In the genomic region with DNA sequence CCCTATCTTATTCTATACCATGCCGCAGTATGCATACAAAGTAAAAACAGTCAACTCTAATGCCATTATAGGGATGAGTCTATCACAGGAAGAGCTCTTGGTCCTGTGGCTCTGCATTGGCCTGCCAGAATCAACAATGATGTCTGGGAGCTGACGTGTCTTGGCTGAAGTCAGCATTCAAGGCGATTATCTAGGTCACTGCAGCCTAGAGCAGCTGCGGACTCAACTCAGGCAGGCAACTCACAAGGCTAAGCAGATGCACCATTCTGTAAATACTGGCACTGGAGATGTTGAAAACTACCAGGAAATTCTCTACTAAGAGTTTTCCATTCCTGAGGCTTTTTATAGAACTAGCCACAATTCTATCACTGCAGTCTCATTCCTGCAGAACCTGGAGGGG, we compare ENCODE assay signal across 9 cellular contexts. TPM values are rescaled to one million over a fixed set of nuclear protein-coding genes. Genes with fewer than 3 reads are reported as not detected.
A peak's percentile ranks its signal among the peaks of the same experiment; 100 is the strongest.
DNase-seq lines count a peak whose midpoint lies in the region; ATAC-seq, FAIRE-seq and TF ChIP-seq lines count a peak whose summit lies in the region.
"Had no signal": no experiment of that assay in that cellular context is flagged by ENCODE, and none has a peak within 500 bp of the region (broad histone marks: within the 10 kb centered on the region; RNA-seq: fewer than 3 reads in every experiment).

No MANE protein-coding gene starts in this region.

- H3K4me1 ChIP-seq in astrocyte (ENCODE audit: insufficient read depth, low read length) (peaks cover 27% of the 10 kb centered on the region), right cardiac atrium (ENCODE audit: control insufficient read depth, insufficient read depth, low read length) (peaks cover 5% of the 10 kb centered on the region)

- H3K27me3 Mint-ChIP-seq in astrocyte (ENCODE audit: low read depth, unreplicated experiment), result no peaks in the 10 kb centered on the region
- H3K27me3 Mint-ChIP-seq: brain had no signal

- FAIRE-seq in astrocyte (lab: Jason Lieb, UNC), result peak; percentile 96

- H3K36me3 ChIP-seq in astrocyte (ENCODE audit: insufficient read depth, low read length), result no peaks in the 10 kb centered on the region

- H3K27me3 ChIP-seq in astrocyte (ENCODE audit: insufficient read depth, low read length), result no peaks in the 10 kb centered on the region
- H3K27me3 ChIP-seq in right cardiac atrium (ENCODE audit: control insufficient read depth, insufficient read depth), result no peaks in the 10 kb centered on the region

- peak overlapping the region; percentile 47 for H3K4me2 ChIP-seq in astrocyte (ENCODE audit: low read length)

- intact Hi-C loops in right cardiac atrium (cut with DNase I), result loop anchor here in 3 of 4 donors (5.0 to 10.0 kb wide), 4 partner anchors 55 to 178 kb away; a partner anchor contains a TSS

- no peak overlapping the region for H3K27ac Mint-ChIP-seq in astrocyte (ENCODE audit: unreplicated experiment)

- H3K4me3 ChIP-seq in astrocyte (ENCODE audit: insufficient read depth, low read depth, low read length) (no peak overlapping the region), right cardiac atrium (ENCODE audit: low read length) (no peak overlapping the region)

- DNase-seq in ELR (ENCODE audit: low read depth) (peak; percentile 74), astrocyte (ENCODE audit: low read depth) (peak; percentile 99), right cardiac atrium (peak; percentile 76 to 86 (median 84)), pulmonary artery endothelial cell (ENCODE audit: low read depth, low spot score) (peak; percentile 69), OCI-M1 (lab: John Stamatoyannopoulos, UW) (no peak), RPMI8226 (no peak), NOMO-1 treated with DMSO at 0.1 percent for 48 hours (lab: John Stamatoyannopoulos, UW; ENCODE audit: unreplicated experiment) (no peak)

- H2AFZ ChIP-seq in astrocyte (ENCODE audit: low read depth, low read length), result no peak overlapping the region

- TF ChIP-seq CTCF in astrocyte (IDR thresholded peaks at IDR 0.05; ENCODE audit: insufficient read depth, low read depth, low read length), result no peak

- H3K9me3 ChIP-seq in astrocyte (ENCODE audit: insufficient read depth, low read depth, low read length) (no peaks in the 10 kb centered on the region), right cardiac atrium (ENCODE audit: control insufficient read depth, low read length) (no peaks in the 10 kb centered on the region)

- peaks cover 17% of the 10 kb centered on the region for H3K4me1 Mint-ChIP-seq in astrocyte (ENCODE audit: low read depth, unreplicated experiment)

- ATAC-seq in right cardiac atrium, result peak; percentile 96
- ATAC-seq in GM21526 (IDR thresholded peaks at IDR 0.05; ENCODE audit: low FRiP score, unreplicated experiment), result no peak

- H3K36me3 Mint-ChIP-seq in astrocyte (ENCODE audit: low read depth, unreplicated experiment), result no peaks in the 10 kb centered on the region
- H3K36me3 Mint-ChIP-seq: brain had no signal

- H3K9me3 Mint-ChIP-seq in astrocyte (ENCODE audit: unreplicated experiment), result no peaks in the 10 kb centered on the region
- H3K9me3 Mint-ChIP-seq: brain had no signal

- H3K79me2 ChIP-seq in astrocyte (ENCODE audit: insufficient read depth, low read length), result no peaks in the 10 kb centered on the region

- no peaks in the 10 kb centered on the region for H4K20me1 ChIP-seq in astrocyte (ENCODE audit: insufficient read depth, low read length)

- H3K9ac ChIP-seq in astrocyte (ENCODE audit: low read length), result peak overlapping the region; percentile 4

- peak overlapping the region; percentile 69 for H3K27ac ChIP-seq in astrocyte (ENCODE audit: low read depth, low read length)
- H3K27ac ChIP-seq in right cardiac atrium (ENCODE audit: low read length), result peak overlapping the region; percentile 39

- no peak overlapping the region for H3K4me3 Mint-ChIP-seq in astrocyte (ENCODE audit: unreplicated experiment)

- WGBS in right cardiac atrium, result 33% methylated on average over 4 of the region's 4 CpGs

RNA-seq across cellular contexts. Expression of a gene that starts 13.3 kb away (rescaled TPM):
- 0.26 and 0.98 TPM in 2 replicates for total RNA-seq in astrocyte
- under 1 TPM; 0.11 to 0.59 (median 0.49) TPM for total RNA-seq in right cardiac atrium
- polyA plus RNA-seq in right cardiac atrium, result 0.25 TPM
- 0.11 and 0.13 TPM in 2 replicates for total RNA-seq in pulmonary artery endothelial cell

RNA-seq across cellular contexts. Expression of a gene that starts 23.0 kb away (rescaled TPM):
- total RNA-seq in astrocyte, result 0.87 and 2.2 TPM in 2 replicates
- total RNA-seq in right cardiac atrium, result 1 to 10 TPM; 3.4 to 9.4 (median 4.9) TPM
- 3.2 TPM for polyA plus RNA-seq in right cardiac atrium
- 1.3 and 1.8 TPM in 2 replicates for total RNA-seq in pulmonary artery endothelial cell

RNA-seq across cellular contexts. Expression of a gene that starts 49.7 kb away (rescaled TPM):
- 0.14 TPM in 1 of 2 replicates, not detected in the other for total RNA-seq in astrocyte
- total RNA-seq in right cardiac atrium, result under 1 TPM in 2 of 4 donors, not detected in 2; 0.15 to 0.25 TPM
- polyA plus RNA-seq in right cardiac atrium, result 0.09 TPM
- 0.20 and 0.32 TPM in 2 replicates for total RNA-seq in pulmonary artery endothelial cell

Comparison
In these comparisons a context has a peak if more than half of its experiments do, and no peak if none do; other contexts are left out.
1. DNase-seq: peak in ELR (single experiment), astrocyte (single experiment), right cardiac atrium (3 of 3) and pulmonary artery endothelial cell (single experiment); none in OCI-M1 (single experiment), RPMI8226 (single experiment) and NOMO-1 treated with DMSO at 0.1 percent for 48 hours (single experiment).